Comparison of ENCODE assay signal across 28 cellular contexts in the genomic region with DNA sequence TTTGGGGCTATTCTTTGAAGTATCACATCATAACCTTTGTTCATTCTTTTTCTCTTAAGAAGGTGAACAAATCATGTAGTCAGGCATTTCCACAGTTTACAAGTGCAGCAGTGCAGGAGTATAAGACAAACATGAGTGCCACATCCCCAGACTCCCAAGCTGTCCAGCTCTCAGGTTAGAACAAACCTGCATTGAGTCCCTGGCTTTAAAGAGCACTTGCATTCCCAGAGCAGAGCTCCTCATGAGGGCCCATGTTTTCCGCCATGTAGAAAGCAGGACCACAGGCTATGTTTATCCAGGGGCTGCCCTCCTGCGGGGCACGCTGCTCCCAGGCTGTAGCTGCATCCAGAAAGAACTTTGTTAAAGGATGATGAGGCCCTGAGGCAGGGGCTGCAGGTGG.
"Had no signal": no experiment of that assay in that cellular context is flagged by ENCODE, and none has a peak within 500 bp of the region (broad histone marks: within the 10 kb centered on the region; RNA-seq: fewer than 3 reads in every experiment).

No MANE protein-coding gene starts in this region.

- H3K36me3 Mint-ChIP-seq: immature natural killer cell; memory B cell; mesothelial cell of epicardium; naive B cell; natural killer cell treated with Interleukin-12 subunit alpha and Interleukin-12 subunit beta and Interleukin-15 and Interleukin-18, amount 100 ng/mL, for 72 hours had no signal

- DNase-seq: dorsolateral prefrontal cortex; effector CD4-positive, alpha-beta T cell; hypothalamus; immature natural killer cell; islet precursor cell; kidney glomerular epithelial cell; left colon; left ventricle myocardium superior; mucosa of descending colon; naive B cell; stimulated activated CD4-positive, alpha-beta T cell treated with anti-CD3 and anti-CD28 coated beads, Interleukin-12 subunit alpha, Interleukin-12 subunit beta, amount 100 ng/mL, for 4 hours; stimulated activated CD4-positive, alpha-beta T cell treated with anti-CD3 and anti-CD28 coated beads, Interleukin-1b, Interleukin-23, amount 100 ng/mL, for 48 hours; stimulated activated CD4-positive, alpha-beta T cell treated with anti-CD3 and anti-CD28 coated beads, Interleukin-4, amount 100 ng/mL, for 1 hour; stimulated activated CD8-positive, alpha-beta memory T cell treated with anti-CD3 and anti-CD28 coated beads, Interleukin-4, amount 100 ng/mL, for 48 hours; stimulated activated naive CD4-positive, alpha-beta T cell treated with Interleukin-2 at 50 U/mL for 16 hours; stomach; thyroid gland; trophoblast cell had no signal

- H3K27me3 ChIP-seq: right atrium auricular region, stomach, thyroid gland had no signal

- H3K4me3 Mint-ChIP-seq: immature natural killer cell; memory B cell; mesothelial cell of epicardium; naive B cell; natural killer cell treated with Interleukin-12 subunit alpha and Interleukin-12 subunit beta and Interleukin-15 and Interleukin-18, amount 100 ng/mL, for 72 hours; neural crest cell had no signal

- H3K27ac ChIP-seq: dorsolateral prefrontal cortex, parathyroid adenoma, right atrium auricular region, stomach, thyroid gland had no signal

- H3K4me2 ChIP-seq: smooth muscle cell had no signal

- H3K27ac Mint-ChIP-seq: immature natural killer cell; memory B cell; mesothelial cell of epicardium; natural killer cell treated with Interleukin-12 subunit alpha and Interleukin-12 subunit beta and Interleukin-15 and Interleukin-18, amount 100 ng/mL, for 72 hours; progenitor cell of endocrine pancreas had no signal

- ATAC-seq: left colon; left ventricle myocardium superior; mucosa of descending colon; natural killer cell treated with Interleukin-12 subunit alpha and Interleukin-12 subunit beta and Interleukin-15 and Interleukin-18, amount 100 ng/mL, for 72 hours; sciatic nerve had no signal

- H3K36me3 ChIP-seq: right atrium auricular region, stomach, thyroid gland had no signal

- H3K4me1 Mint-ChIP-seq: immature natural killer cell had no signal

- H2AFZ ChIP-seq: parathyroid adenoma had no signal

- H3K4me1 ChIP-seq: parathyroid adenoma, right atrium auricular region, stomach had no signal

- H3K9me3 ChIP-seq: mucosa of descending colon, right atrium auricular region, stomach, thyroid gland had no signal

- H3K9me3 Mint-ChIP-seq: immature natural killer cell; memory B cell; mesothelial cell of epicardium; natural killer cell treated with Interleukin-12 subunit alpha and Interleukin-12 subunit beta and Interleukin-15 and Interleukin-18, amount 100 ng/mL, for 72 hours; neural crest cell had no signal

- H3K4me3 ChIP-seq: dorsolateral prefrontal cortex, lung, mucosa of descending colon, right atrium auricular region, smooth muscle cell, stomach, thyroid gland had no signal

- H3K9ac ChIP-seq: parathyroid adenoma had no signal
